ENCODE assay signal across 8 cellular contexts in genomic region chr5:112419050-112419595, GRCh38. TPM values are rescaled to one million over a fixed set of nuclear protein-coding genes. Genes with fewer than 3 reads are reported as not detected.
DNase-seq lines count a peak whose midpoint lies in the region; TF ChIP-seq lines count a peak whose summit lies in the region.

Gene EPB41L4A, minus strand, starts transcription at chr5:112419277. Its CDS starts 238 bp downstream, at chr5:112419039.

- peak within 1 kb of the TSS; percentile 99 for H3K4me2 ChIP-seq in mammary epithelial cell (ENCODE audit: insufficient read depth, low read depth, low read length)

- peak within 1 kb of the TSS; percentile 90 for H2AFZ ChIP-seq in mammary epithelial cell (ENCODE audit: low read depth, low read length)

- peaks cover 45% of the 10 kb centered on the region for H3K27me3 ChIP-seq in MG63
- peaks cover 18% of the 10 kb centered on the region for H3K27me3 ChIP-seq in mammary epithelial cell (ENCODE audit: insufficient read depth, low read length)

- dilution Hi-C loops in mammary epithelial cell (cut with HindIII; ENCODE audit: low sequenced_read_pairs): no loop called here

- H3K9ac ChIP-seq in mammary epithelial cell (ENCODE audit: insufficient read depth, low read length): no peak within 1 kb of the TSS

- H3K9me3 Mint-ChIP-seq in activated T-cell treated with anti-CD3 and anti-CD28 coated beads, Interleukin-2, amount 50 U/mL, for 24 hours: no peaks in the 10 kb centered on the region
- no peaks in the 10 kb centered on the region for H3K9me3 Mint-ChIP-seq in immature natural killer cell

- no peaks in the 10 kb centered on the region for H3K79me2 ChIP-seq in mammary epithelial cell (ENCODE audit: insufficient read depth, low read length)

- CTCF ChIA-PET in mammary epithelial cell (lab: Charles Lee; ENCODE audit: low non-redundant PET): interaction anchor here (0.5 kb wide), 1 partner anchor 73 kb away, joined by 3 read pairs; no protein-coding TSS in a partner anchor

- no peaks in the 10 kb centered on the region for H3K9me3 ChIP-seq in MG63
- no peaks in the 10 kb centered on the region for H3K9me3 ChIP-seq in mammary epithelial cell (replicated peaks; ENCODE audit: insufficient read depth, low read length)

- H4K20me1 ChIP-seq in mammary epithelial cell (ENCODE audit: insufficient read depth, low read length): no peaks in the 10 kb centered on the region

- peak within 1 kb of the TSS; percentile 3 for H3K27ac Mint-ChIP-seq in activated T-cell treated with anti-CD3 and anti-CD28 coated beads, Interleukin-2, amount 50 U/mL, for 24 hours
- peak within 1 kb of the TSS; percentile 61 to 93 (median 78) for H3K27ac Mint-ChIP-seq in immature natural killer cell

- DNase-seq in activated T-cell treated with anti-CD3 and anti-CD28 coated beads, Interleukin-2, amount 50 U/mL, for 24 hours: peak; percentile 32
- DNase-seq in activated T-cell treated with anti-CD3 and anti-CD28 coated beads, Interleukin-2, amount 50 U/mL, for 1 hour: no peak
- DNase-seq in MG63 (peak; percentile 55), mammary epithelial cell (peak; percentile 46), immature natural killer cell (peak; percentile 17 to 32 (median 22)), SIG-M5 treated with dmso at 0.1 percent for 504 hours (lab: John Stamatoyannopoulos, UW; ENCODE audit: unreplicated experiment) (no peak), amniotic stem cell (lab: John Stamatoyannopoulos, UW) (no peak)

- 0% methylated on average over 8 of the region's 70 CpGs for WGBS in mammary epithelial cell (ENCODE audit: low coverage, missing lambda C conversion rate)

- H3K4me3 ChIP-seq in MG63: peak within 1 kb of the TSS; percentile 70
- peak within 1 kb of the TSS; percentile 52 to 57 (median 56) for H3K4me3 ChIP-seq in mammary epithelial cell (replicated peaks in 1 of 3; ENCODE audit: insufficient read depth in 1 of 3, low read depth in 2 of 3, low read length in 3 of 3)
- H3K4me3 ChIP-seq in skin epidermis: peak within 1 kb of the TSS; percentile 49 to 73 (median 67)

- no TSS peak for BruUV-seq in mammary epithelial cell (replicated peaks; lab: Mats Ljungman, UMichigan)

- no peaks in the 10 kb centered on the region for H3K36me3 Mint-ChIP-seq in activated T-cell treated with anti-CD3 and anti-CD28 coated beads, Interleukin-2, amount 50 U/mL, for 24 hours (ENCODE audit: low read depth)
- H3K36me3 Mint-ChIP-seq in immature natural killer cell: no peaks in the 10 kb centered on the region

- H3K4me1 Mint-ChIP-seq in activated T-cell treated with anti-CD3 and anti-CD28 coated beads, Interleukin-2, amount 50 U/mL, for 24 hours (ENCODE audit: low read depth): peaks cover 16% of the 10 kb centered on the region
- peaks cover 17 to 24% of the 10 kb centered on the region in 2 donors for H3K4me1 Mint-ChIP-seq in immature natural killer cell

- peak within 1 kb of the TSS; percentile 68 for H3K4me3 Mint-ChIP-seq in activated T-cell treated with anti-CD3 and anti-CD28 coated beads, Interleukin-2, amount 50 U/mL, for 24 hours
- H3K4me3 Mint-ChIP-seq in immature natural killer cell: peak within 1 kb of the TSS; percentile 80 to 90 (median 86)

- TF ChIP-seq CTCF in mammary epithelial cell (conservative IDR thresholded peaks at IDR 0.05 in 1 of 2, IDR thresholded peaks at IDR 0.05 in 1 of 2; ENCODE audit: extremely low read depth in 1 of 2, insufficient read depth in 1 of 2, low read depth in 1 of 2, low read length in 2 of 2): no peak

- peaks cover 17% of the 10 kb centered on the region for H3K4me1 ChIP-seq in mammary epithelial cell (ENCODE audit: insufficient read depth, low read length)

- peaks cover 79% of the 10 kb centered on the region for H3K27me3 Mint-ChIP-seq in activated T-cell treated with anti-CD3 and anti-CD28 coated beads, Interleukin-2, amount 50 U/mL, for 24 hours
- peaks cover 8 to 12% (median 12%) of the 10 kb centered on the region in 3 donors for H3K27me3 Mint-ChIP-seq in immature natural killer cell (ENCODE audit: low read depth in 3 of 3)

- intact Hi-C loops in mammary epithelial cell (cut with micrococcal nuclease): no loop called here

- H3K36me3 ChIP-seq in MG63: no peaks in the 10 kb centered on the region
- no peaks in the 10 kb centered on the region for H3K36me3 ChIP-seq in mammary epithelial cell (ENCODE audit: insufficient read depth, low read length)

- in situ Hi-C loops in mammary epithelial cell (cut with MboI; ENCODE audit: low sequenced_read_pairs in 2 of 2): loop anchor here in 1 of 2 donors (10.0 kb wide), 1 partner anchor 234 kb away; no protein-coding TSS in a partner anchor

- H3K27ac ChIP-seq in mammary epithelial cell (ENCODE audit: insufficient read depth, low read depth, low read length): no peak within 1 kb of the TSS
- H3K27ac ChIP-seq in skin epidermis: peak within 1 kb of the TSS in 20 of 21 experiments; percentile 20 to 85 (median 70)

RNA-seq across cellular contexts. Expression of gene EPB41L4A, which starts in this region (rescaled TPM):
- total RNA-seq in MG63 (2014; rRNA removed; shearing (Covaris generic); ENCODE audit: low replicate concordance): 0.53 and 3.7 TPM in 2 replicates
- total RNA-seq in mammary epithelial cell: 1 to 10 TPM; 2.1 to 3.2 TPM
- polyA plus RNA-seq in mammary epithelial cell (0.28 TPM), immature natural killer cell (10 to 100 TPM in 1 of 3 donors, 1 to 10 TPM in 2; 2.4 to 11.7 (median 6.0) TPM)
- polyA minus RNA-seq in mammary epithelial cell: not detected

Comparison
In these comparisons a context has a peak if more than half of its experiments do, and no peak if none do; other contexts are left out.
1. DNase-seq: peak in activated T-cell treated with anti-CD3 and anti-CD28 coated beads, Interleukin-2, amount 50 U/mL, for 24 hours (single experiment), MG63 (single experiment), mammary epithelial cell (single experiment) and immature natural killer cell (3 of 3); none in activated T-cell treated with anti-CD3 and anti-CD28 coated beads, Interleukin-2, amount 50 U/mL, for 1 hour (single experiment), SIG-M5 treated with dmso at 0.1 percent for 504 hours (single experiment) and amniotic stem cell (single experiment).
2. Peak in every context shown above with its lines, with median percentiles within 50 percentile points of each other: H3K4me3 ChIP-seq.